27 cellular contexts compared by ENCODE assay signal in genomic region chr4:133137571-133137970, GRCh38. TPM values are rescaled to one million over a fixed set of nuclear protein-coding genes. Genes with fewer than 3 reads are reported as not detected.
DNase-seq lines count a peak whose midpoint lies in the region; ATAC-seq, FAIRE-seq and TF ChIP-seq lines count a peak whose summit lies in the region.
"Had no signal": no experiment of that assay in that cellular context is flagged by ENCODE, and none has a peak within 500 bp of the region (broad histone marks: within the 10 kb centered on the region; RNA-seq: fewer than 3 reads in every experiment).

No MANE protein-coding gene starts in this region.

- H3K9me3 ChIP-seq in KOPT-K1 (ENCODE audit: insufficient read depth, low read length, poor library complexity, severe bottlenecking), result no peaks in the 10 kb centered on the region
- H3K9me3 ChIP-seq: left ventricle myocardium inferior, neutrophil had no signal

- H3K4me3 Mint-ChIP-seq in stimulated activated naive CD8-positive, alpha-beta T cell treated with anti-CD3 and anti-CD28 coated beads, Interleukin-15, amount 100 ng/mL, for 72 hours, result no peak overlapping the region
- H3K4me3 Mint-ChIP-seq: activated CD4-positive, alpha-beta T cell treated with anti-CD3 and anti-CD28 coated beads for 36 hours; activated naive CD8-positive, alpha-beta T cell treated with anti-CD3 and anti-CD28 coated beads, Interleukin-2, amount 10 ng/mL, durations not matched to agents 7 days and 5 days; H9; T-helper 17 cell had no signal

- DNase-seq in RKO (ENCODE audit: low spot score), result peak; percentile 10
- DNase-seq in frontal cortex (ENCODE audit: low spot score in 2 of 2), result no peak
- no peak for DNase-seq in stimulated activated naive CD8-positive, alpha-beta T cell treated with anti-CD3 and anti-CD28 coated beads, Interleukin-15, amount 100 ng/mL, for 72 hours
- no peak for DNase-seq in NCI-H2171 treated with DMSO at 0.1 percent for 48 hours (lab: John Stamatoyannopoulos, UW)
- DNase-seq in omental fat pad (ENCODE audit: low spot score), result no peak
- DNase-seq: ACHN; activated CD4-positive, alpha-beta T cell treated with anti-CD3 and anti-CD28 coated beads for 36 hours; activated CD8-positive, alpha-beta memory T cell treated with anti-CD3 and anti-CD28 coated beads for 24 hours; activated effector memory CD4-positive, alpha-beta T cell treated with anti-CD3 and anti-CD28 coated beads, Interleukin-2, amount 50 U/mL, for 16 hours; activated naive CD8-positive, alpha-beta T cell treated with anti-CD3 and anti-CD28 coated beads, Interleukin-2, amount 10 ng/mL, durations not matched to agents 7 days and 5 days; central memory CD4-positive, alpha-beta T cell; dermis blood vessel endothelial cell; DMS53; GF-D8; H9; KG1; left ventricle myocardium inferior; NCI-H1092; NCI-H1694 treated with DMSO at 0.1 percent for 48 hours; NCI-H526 treated with DMSO at 0.1 percent for 48 hours; RPMI8226; stimulated activated naive CD8-positive, alpha-beta T cell treated with anti-CD3 and anti-CD28 coated beads, Interleukin-15, Interleukin-2, amounts not matched to agents 100 U/mL and 50 U/mL, for 24 hours; T-helper 17 cell had no signal

- no peaks in the 10 kb centered on the region for H3K4me1 Mint-ChIP-seq in stimulated activated naive CD8-positive, alpha-beta T cell treated with anti-CD3 and anti-CD28 coated beads, Interleukin-15, amount 100 ng/mL, for 72 hours
- H3K4me1 Mint-ChIP-seq: activated CD4-positive, alpha-beta T cell treated with anti-CD3 and anti-CD28 coated beads for 36 hours; activated naive CD8-positive, alpha-beta T cell treated with anti-CD3 and anti-CD28 coated beads, Interleukin-2, amount 10 ng/mL, durations not matched to agents 7 days and 5 days; T-helper 17 cell had no signal

- H3K27me3 Mint-ChIP-seq in stimulated activated naive CD8-positive, alpha-beta T cell treated with anti-CD3 and anti-CD28 coated beads, Interleukin-15, amount 100 ng/mL, for 72 hours, result no peaks in the 10 kb centered on the region
- H3K27me3 Mint-ChIP-seq: activated CD4-positive, alpha-beta T cell treated with anti-CD3 and anti-CD28 coated beads for 36 hours; activated naive CD8-positive, alpha-beta T cell treated with anti-CD3 and anti-CD28 coated beads, Interleukin-2, amount 10 ng/mL, durations not matched to agents 7 days and 5 days; T-helper 17 cell had no signal

- no peak for ATAC-seq in stimulated activated naive CD8-positive, alpha-beta T cell treated with anti-CD3 and anti-CD28 coated beads, Interleukin-15, amount 100 ng/mL, for 72 hours
- no peak for ATAC-seq in omental fat pad (ENCODE audit: low FRiP score)
- no peak for ATAC-seq in GM19324 (IDR thresholded peaks at IDR 0.05; ENCODE audit: low FRiP score, unreplicated experiment)
- ATAC-seq: activated CD4-positive, alpha-beta T cell treated with anti-CD3 and anti-CD28 coated beads for 36 hours; stimulated activated naive CD8-positive, alpha-beta T cell treated with anti-CD3 and anti-CD28 coated beads, Interleukin-15, Interleukin-2, amounts not matched to agents 100 U/mL and 50 U/mL, for 24 hours; T-helper 17 cell had no signal

- FAIRE-seq in A204.1 (lab: Jason Lieb, UNC), result peak; percentile 52
- FAIRE-seq in frontal cortex (lab: Jason Lieb, UNC), result peak; percentile 40

- peak overlapping the region; percentile 53 for H3K27ac ChIP-seq in KOPT-K1 (ENCODE audit: low read depth, low read length, poor library complexity, severe bottlenecking)
- H3K27ac ChIP-seq: left ventricle myocardium inferior, neutrophil had no signal

- H3K36me3 ChIP-seq in KOPT-K1 (ENCODE audit: insufficient read depth, low read length), result no peaks in the 10 kb centered on the region
- H3K36me3 ChIP-seq: left ventricle myocardium inferior, neutrophil had no signal

- no peaks in the 10 kb centered on the region for H3K9me3 Mint-ChIP-seq in stimulated activated naive CD8-positive, alpha-beta T cell treated with anti-CD3 and anti-CD28 coated beads, Interleukin-15, amount 100 ng/mL, for 72 hours
- H3K9me3 Mint-ChIP-seq: activated naive CD8-positive, alpha-beta T cell treated with anti-CD3 and anti-CD28 coated beads, Interleukin-2, amount 10 ng/mL, durations not matched to agents 7 days and 5 days; H9 had no signal

- TF ChIP-seq CTCF in omental fat pad (IDR thresholded peaks at IDR 0.05), result no peak

- no peak overlapping the region for H3K27ac Mint-ChIP-seq in stimulated activated naive CD8-positive, alpha-beta T cell treated with anti-CD3 and anti-CD28 coated beads, Interleukin-15, amount 100 ng/mL, for 72 hours
- H3K27ac Mint-ChIP-seq: activated CD4-positive, alpha-beta T cell treated with anti-CD3 and anti-CD28 coated beads for 36 hours; activated naive CD8-positive, alpha-beta T cell treated with anti-CD3 and anti-CD28 coated beads, Interleukin-2, amount 10 ng/mL, durations not matched to agents 7 days and 5 days; H9; T-helper 17 cell had no signal

RNA-seq across cellular contexts. Expression of gene PCDH10, which starts 11.5 kb away (rescaled TPM):
- total RNA-seq in frontal cortex (110 TPM), omental fat pad (under 1 TPM in 3 of 4 donors, not detected in 1; under 0.01 to 0.46 (median 0.16) TPM)
- total RNA-seq: activated CD4-positive, alpha-beta T cell treated with anti-CD3 and anti-CD28 coated beads for 36 hours; activated naive CD8-positive, alpha-beta T cell treated with anti-CD3 and anti-CD28 coated beads, Interleukin-2, amount 10 ng/mL, durations not matched to agents 7 days and 5 days; T-helper 17 cell had no signal

Comparison
In these comparisons a context has a peak if more than half of its experiments do, and no peak if none do; other contexts are left out.
1. RNA of gene PCDH10, which starts 11.5 kb away (total RNA-seq): 110 TPM in frontal cortex (single experiment); under 0.01 to 0.46 TPM in omental fat pad; every median in the first group is over 10 times any median in the second.